20 cellular contexts compared by ENCODE assay signal in genomic region chr9:126981218-126981617, GRCh38.
"Had no signal": no experiment of that assay in that cellular context is flagged by ENCODE, and none has a peak within 500 bp of the region (broad histone marks: within the 10 kb centered on the region; RNA-seq: fewer than 3 reads in every experiment).

No MANE protein-coding gene starts in this region.

- H2AFZ ChIP-seq: neural progenitor cell, parathyroid adenoma had no signal

- H3K4me1 Mint-ChIP-seq: nephron, neural progenitor cell had no signal

- H3K4me3 ChIP-seq: colonic mucosa, lower lobe of right lung, neural progenitor cell, prostate gland, right atrium auricular region, thoracic aorta, tibial nerve, upper lobe of left lung had no signal

- H3K9ac ChIP-seq: neural progenitor cell, parathyroid adenoma had no signal

- H3K36me3 ChIP-seq: colonic mucosa, lower lobe of right lung, neural progenitor cell, prostate gland, right atrium auricular region, thoracic aorta, tibial nerve had no signal

- H3K27ac ChIP-seq: colonic mucosa, lower lobe of right lung, neural progenitor cell, parathyroid adenoma, prostate gland, right atrium auricular region, thoracic aorta, upper lobe of left lung had no signal

- H3K27me3 Mint-ChIP-seq: memory B cell; stimulated activated naive B cell treated with anti-CD40 and anti-IgM and Interleukin-4, amounts not matched to agents 10 μg/mL and 1 μg/mL and 100 μg/mL, for 72 hours had no signal

- DNase-seq: colonic mucosa; effector memory CD4-positive, alpha-beta T cell; erythroblast; hypothalamus; left ventricle myocardium superior; lower lobe of right lung; stimulated activated CD4-positive, alpha-beta T cell treated with anti-CD3 and anti-CD28 coated beads, Interleukin-4, amount 100 ng/mL, for 4 hours; stimulated activated naive B cell treated with anti-CD40 and anti-IgM and Interleukin-4, amounts not matched to agents 10 μg/mL and 1 μg/mL and 100 μg/mL, for 72 hours; upper lobe of left lung had no signal

- H3K27me3 ChIP-seq: colonic mucosa, neural progenitor cell, right atrium auricular region, tibial nerve, upper lobe of left lung had no signal

- H3K9me3 ChIP-seq: colonic mucosa, lower lobe of right lung, prostate gland, thoracic aorta, upper lobe of left lung had no signal

- ATAC-seq: left ventricle myocardium superior; lower lobe of right lung; sciatic nerve; stimulated activated naive B cell treated with anti-CD40 and anti-IgM and Interleukin-4, amounts not matched to agents 10 μg/mL and 1 μg/mL and 100 μg/mL, for 72 hours had no signal

- H3K4me3 Mint-ChIP-seq: dendritic cell treated with granulocyte-macrophage colony-stimulating factor and Interleukin-4, amounts not matched to agents 40 ng/mL and 50 ng/mL, for 4 days; memory B cell; nephron; stimulated activated naive B cell treated with anti-CD40 and anti-IgM and Interleukin-4, amounts not matched to agents 10 μg/mL and 1 μg/mL and 100 μg/mL, for 72 hours; stimulated activated naive CD8-positive, alpha-beta T cell treated with anti-CD3 and anti-CD28 coated beads, Interleukin-15, Interleukin-2, amounts not matched to agents 100 ng/mL and 50 ng/mL, for 24 hours had no signal

- H3K4me1 ChIP-seq: colonic mucosa, neural progenitor cell, prostate gland had no signal

- H3K9me3 Mint-ChIP-seq: neural progenitor cell had no signal

- H3K4me2 ChIP-seq: neural progenitor cell had no signal

- H3K27ac Mint-ChIP-seq: dendritic cell treated with granulocyte-macrophage colony-stimulating factor and Interleukin-4, amounts not matched to agents 40 ng/mL and 50 ng/mL, for 4 days; memory B cell; nephron; neural progenitor cell; stimulated activated naive B cell treated with anti-CD40 and anti-IgM and Interleukin-4, amounts not matched to agents 10 μg/mL and 1 μg/mL and 100 μg/mL, for 72 hours; stimulated activated naive CD8-positive, alpha-beta T cell treated with anti-CD3 and anti-CD28 coated beads, Interleukin-15, Interleukin-2, amounts not matched to agents 100 ng/mL and 50 ng/mL, for 24 hours had no signal
